Comparison of ENCODE assay signal across 15 cellular contexts in the genomic region with DNA sequence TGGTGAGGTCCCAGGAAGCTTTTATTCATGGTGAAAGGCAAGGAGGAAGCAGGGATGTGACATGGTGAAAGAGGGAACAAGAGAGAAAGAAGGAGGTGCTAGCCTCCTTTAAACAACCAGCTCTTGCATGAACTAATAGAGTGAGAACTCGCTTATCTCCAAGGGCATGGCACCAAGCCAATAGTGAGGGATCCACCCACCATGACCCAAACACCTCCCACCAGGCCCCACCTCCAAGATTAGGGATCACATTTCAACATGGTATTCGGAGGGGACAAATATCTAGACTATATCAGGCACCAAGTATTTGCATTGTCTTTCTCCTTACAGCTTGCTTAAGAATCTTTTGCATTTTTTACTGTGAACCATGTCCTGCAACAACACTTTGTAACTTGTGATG.
DNase-seq lines count a peak whose midpoint lies in the region; TF ChIP-seq lines count a peak whose summit lies in the region.
"Had no signal": no experiment of that assay in that cellular context is flagged by ENCODE, and none has a peak within 500 bp of the region (broad histone marks: within the 10 kb centered on the region; RNA-seq: fewer than 3 reads in every experiment).

No MANE protein-coding gene starts in this region.

- no peak overlapping the region for H3K27ac ChIP-seq in colonic mucosa
- H3K27ac ChIP-seq: coronary artery, esophagus muscularis mucosa, prostate gland had no signal

- intact Hi-C loops in colonic mucosa (cut with DNase I): no loop called here

- DNase-seq in NCI-H1436 (lab: John Stamatoyannopoulos, UW) (peak; percentile 2), NCI-H1436 treated with DMSO at 0.1 percent for 48 hours (lab: John Stamatoyannopoulos, UW) (no peak), NCI-H2171 treated with DMSO at 0.1 percent for 48 hours (lab: John Stamatoyannopoulos, UW) (peak; percentile 52), colonic mucosa (peak; percentile 24), retinal pigment epithelial cell (ENCODE audit: low read depth) (peak; percentile 7), NCI-H2107 treated with DMSO at 0.1 percent for 48 hours (lab: John Stamatoyannopoulos, UW; ENCODE audit: unreplicated experiment) (no peak), amygdala (lab: John Stamatoyannopoulos, UW) (no peak), EL (no peak)
- DNase-seq: activated CD8-positive, alpha-beta T cell treated with anti-CD3 and anti-CD28 coated beads for 36 hours; CD8-positive, alpha-beta memory T cell; naive B cell; NCI-H1930 had no signal

- no peaks in the 10 kb centered on the region for H3K9me3 ChIP-seq in colonic mucosa
- H3K9me3 ChIP-seq: esophagus muscularis mucosa, prostate gland had no signal

- no peak overlapping the region for H3K9ac ChIP-seq in colonic mucosa (ENCODE audit: low read depth in 2 of 2, low read length in 2 of 2)

- H3K4me3 ChIP-seq in colonic mucosa (no peak overlapping the region), retinal pigment epithelial cell (ENCODE audit: low read length) (no peak overlapping the region)
- H3K4me3 ChIP-seq: coronary artery, esophagus muscularis mucosa, prostate gland had no signal

- no peaks in the 10 kb centered on the region for H3K36me3 ChIP-seq in colonic mucosa
- H3K36me3 ChIP-seq: esophagus muscularis mucosa, prostate gland had no signal

- H3K4me1 ChIP-seq in colonic mucosa: no peaks in the 10 kb centered on the region
- H3K4me1 ChIP-seq: prostate gland had no signal

- no peaks in the 10 kb centered on the region for H3K27me3 ChIP-seq in colonic mucosa
- H3K27me3 ChIP-seq: esophagus muscularis mucosa had no signal

- no peak for TF ChIP-seq CTCF in colonic mucosa (IDR thresholded peaks at IDR 0.05)
- no peak for TF ChIP-seq CTCF in retinal pigment epithelial cell (conservative IDR thresholded peaks at IDR 0.05; ENCODE audit: low read depth, low read length)

Comparison
In these comparisons a context has a peak if more than half of its experiments do, and no peak if none do; other contexts are left out.
1. DNase-seq: peak in NCI-H1436 (single experiment), NCI-H2171 treated with DMSO at 0.1 percent for 48 hours (single experiment), colonic mucosa (single experiment) and retinal pigment epithelial cell (single experiment); none in NCI-H1436 treated with DMSO at 0.1 percent for 48 hours (single experiment), NCI-H2107 treated with DMSO at 0.1 percent for 48 hours (single experiment), amygdala (0 of 56) and EL (single experiment).